1 cellular context compared by ENCODE assay signal in genomic region chr1:9312183-9312582, GRCh38.
A peak's percentile ranks its signal among the peaks of the same experiment; 100 is the strongest.
TF ChIP-seq lines count a peak whose summit lies in the region.

No MANE protein-coding gene starts in this region.

TF ChIP-seq in HepG2, 621 proteins besides CTCF, POLR2A, EP300 and RAD21 (continued from another document):
- TF ChIP-seq ZBTB33 (CRISPR knock-in tag; IDR thresholded peaks at IDR 0.05), result peak; percentile 94
